Comparison of ENCODE assay signal across 9 cellular contexts in the genomic region with DNA sequence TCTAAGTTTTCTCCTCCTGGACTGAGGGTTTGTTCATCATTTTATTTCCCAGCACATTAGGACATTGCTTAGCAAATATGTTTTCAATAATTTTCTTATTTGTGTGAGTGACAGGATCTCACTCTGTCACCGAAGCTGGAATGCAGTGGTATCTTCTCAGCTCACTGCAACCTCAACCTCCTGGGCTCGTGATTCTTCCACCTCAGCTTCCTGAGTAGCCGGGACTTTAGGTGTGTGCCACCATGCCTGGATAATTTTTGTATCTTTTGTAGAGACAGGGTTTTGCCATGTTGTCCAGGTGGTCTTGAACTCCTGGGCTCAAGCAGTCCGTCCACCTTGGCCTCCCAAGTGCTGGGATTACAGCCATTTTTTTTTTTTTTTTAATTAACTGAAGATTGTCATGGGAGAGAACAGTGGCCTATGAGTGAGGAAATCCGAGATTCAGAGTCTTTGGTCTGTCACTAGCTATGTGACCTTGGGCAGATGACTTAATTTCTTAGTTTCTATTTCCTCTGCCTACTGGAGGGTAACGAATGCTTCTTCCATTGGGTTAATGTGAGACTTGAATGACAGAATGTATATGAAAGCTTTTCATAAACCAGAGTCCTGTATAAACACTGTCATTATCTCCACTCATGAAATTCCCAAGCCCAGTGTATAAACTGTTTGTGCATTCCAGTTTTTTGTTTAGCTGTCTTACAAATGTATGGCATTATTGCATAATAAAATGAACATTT. TPM values are rescaled to one million over a fixed set of nuclear protein-coding genes. Genes with fewer than 3 reads are reported as not detected.
A peak's percentile ranks its signal among the peaks of the same experiment; 100 is the strongest.
DNase-seq lines count a peak whose midpoint lies in the region; ATAC-seq and TF ChIP-seq lines count a peak whose summit lies in the region.
"Had no signal": no experiment of that assay in that cellular context is flagged by ENCODE, and none has a peak within 500 bp of the region (broad histone marks: within the 10 kb centered on the region; RNA-seq: fewer than 3 reads in every experiment).

No MANE protein-coding gene starts in this region.

- peak; percentile 27; the same call in 1 of the 2 replicates for ATAC-seq in IMR-90 (ENCODE audit: low read depth)

- in situ Hi-C loops in IMR-90 (cut with MboI; ENCODE audit: low sequenced_read_pairs) = no loop called here

- H3K4me1 Mint-ChIP-seq in activated CD4-positive, alpha-beta T cell treated with anti-CD3 and anti-CD28 coated beads, Interleukin-2, amount 10 ng/mL, durations not matched to agents 24 days and 14 days = peaks cover 36% of the 10 kb centered on the region
- peaks cover 50% of the 10 kb centered on the region for H3K4me1 Mint-ChIP-seq in nephron progenitor cell

- no peaks in the 10 kb centered on the region for H3K36me3 ChIP-seq in IMR-90 (ENCODE audit: control insufficient read depth, insufficient read depth, low read length)

- CTCF ChIA-PET in HEK293T (lab: Yijun Ruan, JAX) = interaction anchor here (0.6 kb wide), 1 partner anchor 437 kb away, joined by 3 read pairs; no protein-coding TSS in a partner anchor
- CTCF ChIA-PET in IMR-90 (lab: Yijun Ruan, JAX) = no interaction called here

- H4K91ac ChIP-seq in IMR-90 (ENCODE audit: insufficient read depth, low read depth, low read length) = no peak overlapping the region

- peak overlapping the region; percentile 30; the same call in 1 of the 2 replicates for H2BK120ac ChIP-seq in IMR-90 (ENCODE audit: low read depth, low read length)

- H3K4me2 ChIP-seq in IMR-90 (ENCODE audit: low read depth, low read length) = peak overlapping the region; percentile 70

- H3K9me3 ChIP-seq in IMR-90 (ENCODE audit: control insufficient read depth, insufficient read depth, low read length) = no peaks in the 10 kb centered on the region

- peak overlapping the region; percentile 96 for H3K18ac ChIP-seq in IMR-90 (ENCODE audit: low read depth, low read length)

- H4K8ac ChIP-seq in IMR-90 (ENCODE audit: low read depth in 2 of 2, low read length in 2 of 2) = 0 out of 4 replicates have a peak overlapping the region, but pooled peaks of 1 of the 2 experiments have one; percentile 16

- H3K36me3 Mint-ChIP-seq in activated CD4-positive, alpha-beta T cell treated with anti-CD3 and anti-CD28 coated beads, Interleukin-2, amount 10 ng/mL, durations not matched to agents 24 days and 14 days (ENCODE audit: low read depth) = peaks cover 10% of the 10 kb centered on the region
- H3K36me3 Mint-ChIP-seq in nephron progenitor cell (ENCODE audit: low read depth) = peaks cover 78% of the 10 kb centered on the region

- BruUV-seq in IMR-90 (replicated peaks; lab: Mats Ljungman, UMichigan) = no TSS peak

- H4K5ac ChIP-seq in IMR-90 (ENCODE audit: low read depth, low read length) = peak overlapping the region; percentile 86

- dilution Hi-C loops in IMR-90 (cut with HindIII; ENCODE audit: low sequenced_read_pairs, unreplicated experiment) = no loop called here

- 0 out of 2 replicates have a peak overlapping the region, but pooled peaks have one; percentile 35 for H3K14ac ChIP-seq in IMR-90 (replicated peaks; ENCODE audit: low read depth, low read length)

- no peak overlapping the region for H2AFZ ChIP-seq in IMR-90 (replicated peaks; ENCODE audit: low read length, poor library complexity)

- no peak overlapping the region for H2AK9ac ChIP-seq in IMR-90 (replicated peaks; ENCODE audit: low read depth, low read length, poor library complexity)

- peak overlapping the region; percentile 23; the same call in 1 of the 2 replicates for H3K23ac ChIP-seq in IMR-90 (ENCODE audit: low read depth, low read length)

- no peak for TF ChIP-seq RAD21 in IMR-90 (IDR thresholded peaks at IDR 0.05; ENCODE audit: low read length)

- H3K27ac Mint-ChIP-seq in activated CD4-positive, alpha-beta T cell treated with anti-CD3 and anti-CD28 coated beads, Interleukin-2, amount 10 ng/mL, durations not matched to agents 24 days and 14 days = peak overlapping the region; percentile 62
- peak overlapping the region; percentile 81 for H3K27ac Mint-ChIP-seq in nephron progenitor cell

- peaks cover 15 to 63% of the 10 kb centered on the region in 2 experiments for H3K79me1 ChIP-seq in IMR-90 (ENCODE audit: low read depth in 1 of 2, low read length in 2 of 2)

- peak overlapping the region; percentile 56; the same call in 1 of the 2 replicates for H3K27ac ChIP-seq in IMR-90 (ENCODE audit: insufficient read depth, low read length)
- H3K27ac ChIP-seq: skin epidermis had no signal

- POLR2A ChIA-PET in HEK293T (lab: Yijun Ruan, JAX) (interaction anchor here (0.9 kb wide), 1 partner anchor 24 kb away, joined by 3 read pairs; a partner anchor contains a TSS), IMR-90 (lab: Charles Lee; ENCODE audit: unreplicated experiment) (no interaction called here)

- no peak overlapping the region for H3K56ac ChIP-seq in IMR-90 (ENCODE audit: extremely low read depth, insufficient read depth, low read length)

- no peaks in the 10 kb centered on the region for H3K27me3 ChIP-seq in IMR-90 (ENCODE audit: control insufficient read depth, insufficient read depth, low read length)

- intact Hi-C loops in activated CD4-positive, alpha-beta T cell treated with anti-CD3 and anti-CD28 coated beads, Interleukin-2, amount 10 ng/mL, durations not matched to agents 24 days and 14 days (cut with micrococcal nuclease) = loop anchor here (2.0 to 10.0 kb wide), 6 partner anchors 23 to 221 kb away; a partner anchor contains a TSS
- intact Hi-C loops in IMR-90 (cut with micrococcal nuclease) = no loop called here

- H4K20me1 ChIP-seq in IMR-90 (ENCODE audit: insufficient read depth, low read length) = peaks cover 29% of the 10 kb centered on the region

- peak overlapping the region; percentile 52 for H3K4me3 Mint-ChIP-seq in activated CD4-positive, alpha-beta T cell treated with anti-CD3 and anti-CD28 coated beads, Interleukin-2, amount 10 ng/mL, durations not matched to agents 24 days and 14 days
- H3K4me3 Mint-ChIP-seq in nephron progenitor cell = no peak overlapping the region

- no peak overlapping the region for H3K9ac ChIP-seq in IMR-90 (ENCODE audit: low read depth, low read length)

- H3K4me3 ChIP-seq in IMR-90 (ENCODE audit: insufficient read depth, low read depth, low read length) = no peak overlapping the region
- H3K4me3 ChIP-seq: skin epidermis had no signal

- DNase-seq in activated CD4-positive, alpha-beta T cell treated with anti-CD3 and anti-CD28 coated beads, Interleukin-2, amount 10 ng/mL, durations not matched to agents 24 days and 14 days = no peak
- no peak for DNase-seq in activated CD4-positive, alpha-beta T cell treated with anti-CD3 and anti-CD28 coated beads for 48 hours
- DNase-seq in HEK293T (ENCODE audit: extremely low spot score) (no peak), IMR-90 (no peak), nephron progenitor cell (no peak), DMS53 treated with DMSO at 0.1 percent for 48 hours (lab: John Stamatoyannopoulos, UW; ENCODE audit: unreplicated experiment) (no peak), anterior cingulate cortex (lab: John Stamatoyannopoulos, UW) (no peak), NCI-H2227 (lab: John Stamatoyannopoulos, UW; ENCODE audit: unreplicated experiment) (no peak)

- H3K27me3 Mint-ChIP-seq in activated CD4-positive, alpha-beta T cell treated with anti-CD3 and anti-CD28 coated beads, Interleukin-2, amount 10 ng/mL, durations not matched to agents 24 days and 14 days = no peaks in the 10 kb centered on the region
- H3K27me3 Mint-ChIP-seq in nephron progenitor cell (ENCODE audit: low read depth, poor library complexity) = no peaks in the 10 kb centered on the region

- peak overlapping the region; percentile 54; the same call in 1 of the 3 replicates for H2BK15ac ChIP-seq in IMR-90 (ENCODE audit: low read depth, low read length)

- peak overlapping the region; percentile 67; the same call in 1 of the 2 replicates for H3K4ac ChIP-seq in IMR-90 (ENCODE audit: low read depth, low read length)

- no peak overlapping the region for H2BK20ac ChIP-seq in IMR-90 (ENCODE audit: low read depth, low read length)

- peak overlapping the region; percentile 34 for H2BK5ac ChIP-seq in IMR-90 (ENCODE audit: low read depth, low read length, poor library complexity, severe bottlenecking)

- no peak overlapping the region; the same call in 1 of the 2 replicates for H2AK5ac ChIP-seq in IMR-90 (ENCODE audit: low read depth, low read length)

- TF ChIP-seq CTCF in IMR-90 (conservative IDR thresholded peaks at IDR 0.05; ENCODE audit: low read depth, low read length) (no peak), nephron progenitor cell (IDR thresholded peaks at IDR 0.05) (no peak)

- no CpG with 5 or more reads among the region's 6 CpGs for WGBS in IMR-90 (ENCODE audit: extremely low coverage in 2 of 2, insufficient read length in 1 of 2), 2 experiments

- H3K9me1 ChIP-seq in IMR-90 (ENCODE audit: insufficient read depth, low read length) = peaks cover 17% of the 10 kb centered on the region

- no peaks in the 10 kb centered on the region for H3K9me3 Mint-ChIP-seq in activated CD4-positive, alpha-beta T cell treated with anti-CD3 and anti-CD28 coated beads, Interleukin-2, amount 10 ng/mL, durations not matched to agents 24 days and 14 days
- peaks cover 16% of the 10 kb centered on the region for H3K9me3 Mint-ChIP-seq in nephron progenitor cell

- peaks cover 26% of the 10 kb centered on the region for H3K4me1 ChIP-seq in IMR-90 (ENCODE audit: control insufficient read depth, insufficient read depth, low read length)

- no peak for TF ChIP-seq POLR2A in IMR-90 (IDR thresholded peaks at IDR 0.05; ENCODE audit: low read depth, low read length)

TF ChIP-seq in IMR-90, 13 proteins besides CTCF, POLR2A, EP300 and RAD21:
- TF ChIP-seq MAFK (IDR thresholded peaks at IDR 0.05; ENCODE audit: low read depth, low read length) (no peak), CEBPB (IDR thresholded peaks at IDR 0.05; ENCODE audit: low read depth, low read length) (0 out of 2 replicates have a peak, but pooled peaks have one; percentile 26)

RNA-seq across cellular contexts. Expression of a gene that starts 23.9 kb away (rescaled TPM):
- total RNA-seq in activated CD4-positive, alpha-beta T cell treated with anti-CD3 and anti-CD28 coated beads, Interleukin-2, amount 10 ng/mL, durations not matched to agents 24 days and 14 days = 23.1 and 24.1 TPM in 2 replicates
- 5.7 and 15.0 TPM in 2 replicates for total RNA-seq in IMR-90 (2012; rRNA removed)
- polyA plus RNA-seq in IMR-90 (2012; rRNA removed) = 5.2 and 6.8 TPM in 2 replicates
- polyA plus RNA-seq in IMR-90 (2012; cell fraction: cytosol; rRNA removed) = 1.9 and 3.3 TPM in 2 replicates
- 4.0 and 8.4 TPM in 2 replicates for polyA plus RNA-seq in IMR-90 (2012; cell fraction: nucleus; rRNA removed; ENCODE audit: low replicate concordance)
